In genomic region chr17:16439303-16439791, GRCh38 we compare ENCODE assay signal across 8 cellular contexts. TPM values are rescaled to one million over a fixed set of nuclear protein-coding genes. Genes with fewer than 3 reads are reported as not detected.
DNase-seq lines count a peak whose midpoint lies in the region; ATAC-seq and TF ChIP-seq lines count a peak whose summit lies in the region.

No MANE protein-coding gene starts in this region.

- peaks cover 34% of the 10 kb centered on the region for H3K4me1 ChIP-seq in CD8-positive, alpha-beta T cell (ENCODE audit: insufficient read depth, low read length)

- CTCF ChIA-PET in CD8-positive, alpha-beta T cell (lab: Charles Lee) = interaction anchor here (1.0 to 6.8 kb wide), 5 partner anchors 11 to 83 kb away, joined by 3 to 65 read pairs (median 6); partner anchors contain the start of gene TRPV2

- H3K4me3 Mint-ChIP-seq in CD8-positive, alpha-beta T cell = peak overlapping the region; percentile 99

- H3K36me3 Mint-ChIP-seq in CD8-positive, alpha-beta T cell = peaks cover 66% of the 10 kb centered on the region

- H3K9me3 Mint-ChIP-seq in CD8-positive, alpha-beta T cell = no peaks in the 10 kb centered on the region

- no peaks in the 10 kb centered on the region for H3K27me3 ChIP-seq in CD8-positive, alpha-beta T cell (ENCODE audit: insufficient read depth, low read length)
- H3K27me3 ChIP-seq in WERI-Rb-1 (ENCODE audit: insufficient read depth, low read depth, severe bottlenecking) = no peaks in the 10 kb centered on the region

- peaks cover 49% of the 10 kb centered on the region for H3K4me1 Mint-ChIP-seq in CD8-positive, alpha-beta T cell (ENCODE audit: low read depth)

- TF ChIP-seq CTCF in CD8-positive, alpha-beta T cell (IDR thresholded peaks at IDR 0.05) = no peak
- TF ChIP-seq CTCF in HFF-Myc (IDR thresholded peaks at IDR 0.05; ENCODE audit: low read depth, low read length, missing control alignments) (no peak), WERI-Rb-1 (IDR thresholded peaks at IDR 0.05; ENCODE audit: low read depth, low read length) (no peak), fibroblast of villous mesenchyme (IDR thresholded peaks at IDR 0.05; ENCODE audit: insufficient read depth, low read depth, low read length) (no peak)

- intact Hi-C loops in CD8-positive, alpha-beta T cell (cut with DNase I, micrococcal nuclease) = loop anchor here (2.0 to 5.0 kb wide), 6 partner anchors 87 to 1599 kb away; partner anchors contain the start of genes PIGL (in 2 of the 2), ATPAF2 (in 1 of the 2), CENPV (in 1 of the 2) and GID4 (in 1 of the 2)
- intact Hi-C loops in posterior vena cava (cut with DNase I) = loop anchor here in 1 of 2 donors (10.0 kb wide), 1 partner anchor 55 kb away; the partner anchor contains the start of gene UBB

- no peaks in the 10 kb centered on the region for H3K27me3 Mint-ChIP-seq in CD8-positive, alpha-beta T cell (ENCODE audit: low read depth)

- peak in 5 of 7 experiments; percentile 7 to 51 (median 16) for DNase-seq in CD8-positive, alpha-beta T cell
- no peak for DNase-seq in HFF-Myc (ENCODE audit: extremely low read depth, low read depth)
- no peak for DNase-seq in WERI-Rb-1
- DNase-seq in fibroblast of villous mesenchyme (ENCODE audit: low read depth) = peak; percentile 56
- peak; percentile 78 for DNase-seq in posterior vena cava (ENCODE audit: low spot score)
- DNase-seq in AG08396 (ENCODE audit: low spot score) = no peak
- no peak for DNase-seq in NCI-H2081 treated with DMSO at 0.1 percent for 48 hours (lab: John Stamatoyannopoulos, UW)

- H3K27ac ChIP-seq in CD8-positive, alpha-beta T cell (ENCODE audit: low read depth, low read length) = peak overlapping the region; percentile 88
- peak overlapping the region; percentile 88 for H3K27ac ChIP-seq in WERI-Rb-1

- H3K4me3 ChIP-seq in CD8-positive, alpha-beta T cell (ENCODE audit: low read depth, low read length) = peak overlapping the region; percentile 91
- H3K4me3 ChIP-seq in HFF-Myc (replicated peaks; ENCODE audit: low read depth, low read length) (peak overlapping the region; percentile 87), WERI-Rb-1 (ENCODE audit: low read depth, low read length) (peak overlapping the region; percentile 90), fibroblast of villous mesenchyme (ENCODE audit: low read depth, low read length) (peak overlapping the region; percentile 91)

- POLR2A ChIA-PET in CD8-positive, alpha-beta T cell (lab: Charles Lee) = interaction anchor here (1.3 to 4.5 kb wide), 7 partner anchors 8 to 96 kb away, joined by 4 to 30 read pairs (median 10); partner anchors contain the start of genes CENPV, TRPV2 and UBB

- H3K27ac Mint-ChIP-seq in CD8-positive, alpha-beta T cell = peak overlapping the region; percentile 99

- peaks cover 19% of the 10 kb centered on the region for H3K36me3 ChIP-seq in CD8-positive, alpha-beta T cell (ENCODE audit: insufficient read depth, low read length)
- H3K36me3 ChIP-seq in WERI-Rb-1 = peaks cover 54% of the 10 kb centered on the region

- ATAC-seq in CD8-positive, alpha-beta T cell = peak; percentile 3
- ATAC-seq in GM19351 (IDR thresholded peaks at IDR 0.05; ENCODE audit: unreplicated experiment) = no peak

- no peaks in the 10 kb centered on the region for H3K9me3 ChIP-seq in CD8-positive, alpha-beta T cell (ENCODE audit: low read length)
- H3K9me3 ChIP-seq in WERI-Rb-1 (ENCODE audit: severe bottlenecking) = no peaks in the 10 kb centered on the region

RNA-seq across cellular contexts. Expression of gene TRPV2, which starts 24.0 kb away (rescaled TPM):
- 10 to 100 TPM; 37.1 to 37.4 TPM for total RNA-seq in CD8-positive, alpha-beta T cell
- total RNA-seq in fibroblast of villous mesenchyme (53.5 and 106 TPM in 2 replicates), posterior vena cava (10 to 100 TPM; 35.7 to 40.8 TPM)

RNA-seq across cellular contexts. Expression of gene LRRC75A, which starts 52.6 kb away (rescaled TPM):
- 1 to 10 TPM; 1.7 TPM for total RNA-seq in CD8-positive, alpha-beta T cell
- total RNA-seq in fibroblast of villous mesenchyme (0.32 and 2.6 TPM in 2 replicates), posterior vena cava (1 to 10 TPM; 2.3 to 3.0 TPM)

RNA-seq across cellular contexts. Expression of gene UBB, which starts 58.5 kb away (rescaled TPM):
- 100 to 1,000 TPM; 829 to 863 TPM for total RNA-seq in CD8-positive, alpha-beta T cell
- total RNA-seq in fibroblast of villous mesenchyme (1,346 and 1,383 TPM in 2 replicates), posterior vena cava (100 to 1,000 TPM; 581 to 633 TPM)

Comparison
In these comparisons a context has a peak if more than half of its experiments do, and no peak if none do; other contexts are left out.
1. DNase-seq: peak in CD8-positive, alpha-beta T cell (5 of 7), fibroblast of villous mesenchyme (single experiment) and posterior vena cava (single experiment); none in HFF-Myc (single experiment), WERI-Rb-1 (single experiment), AG08396 (single experiment) and NCI-H2081 treated with DMSO at 0.1 percent for 48 hours (single experiment).
2. Peak in every context shown above with its lines, with median percentiles within 50 percentile points of each other: H3K4me3 ChIP-seq.